In genomic region chr4:26993967-26994366, GRCh38 we compare ENCODE assay signal across 18 cellular contexts.
DNase-seq lines count a peak whose midpoint lies in the region; ATAC-seq and TF ChIP-seq lines count a peak whose summit lies in the region.
"Had no signal": no experiment of that assay in that cellular context is flagged by ENCODE, and none has a peak within 500 bp of the region (broad histone marks: within the 10 kb centered on the region; RNA-seq: fewer than 3 reads in every experiment).

No MANE protein-coding gene starts in this region.

- 0 out of 2 replicates have a peak overlapping the region, but pooled peaks have one; percentile 55 for H3K9ac ChIP-seq in Karpas-422 (ENCODE audit: low read length)

- no peak overlapping the region for H3K27ac Mint-ChIP-seq in activated CD8-positive, alpha-beta T cell treated with anti-CD3 and anti-CD28 coated beads for 36 hours
- H3K27ac Mint-ChIP-seq in activated CD8-positive, alpha-beta T cell treated with anti-CD3 and anti-CD28 coated beads, Interleukin-2, amount 10 ng/mL, durations not matched to agents 7 days and 5 days, result no peak overlapping the region

- H3K4me1 ChIP-seq in Karpas-422 (ENCODE audit: low read length) (peaks cover 71% of the 10 kb centered on the region), aorta (ENCODE audit: control insufficient read depth in 1 of 2, insufficient read depth in 2 of 2, low read length in 2 of 2) (peaks cover 5 to 6% of the 10 kb centered on the region in 2 donors)

- intact Hi-C loops in activated CD8-positive, alpha-beta T cell treated with anti-CD3 and anti-CD28 coated beads for 36 hours (cut with micrococcal nuclease), result no loop called here
- intact Hi-C loops in dorsolateral prefrontal cortex (cut with DNase I), result loop anchor here (5.0 kb wide), 2 partner anchors 132 to 137 kb away; partner anchors contain the start of gene STIM2 (in 1 of the 2)
- intact Hi-C loops in aorta (cut with DNase I), result no loop called here

- H3K36me3 Mint-ChIP-seq in activated CD8-positive, alpha-beta T cell treated with anti-CD3 and anti-CD28 coated beads for 36 hours (ENCODE audit: low read depth), result peaks cover 27% of the 10 kb centered on the region
- peaks cover 35% of the 10 kb centered on the region for H3K36me3 Mint-ChIP-seq in activated CD8-positive, alpha-beta T cell treated with anti-CD3 and anti-CD28 coated beads, Interleukin-2, amount 10 ng/mL, durations not matched to agents 7 days and 5 days (ENCODE audit: low read depth)

- no peaks in the 10 kb centered on the region for H3K27me3 ChIP-seq in Karpas-422 (ENCODE audit: low read length)
- no peaks in the 10 kb centered on the region for H3K27me3 ChIP-seq in dorsolateral prefrontal cortex
- H3K27me3 ChIP-seq in aorta (ENCODE audit: control insufficient read depth in 1 of 2, insufficient read depth in 2 of 2, low read length in 1 of 2), result no peaks in the 10 kb centered on the region

- ATAC-seq in activated CD8-positive, alpha-beta T cell treated with anti-CD3 and anti-CD28 coated beads for 36 hours, result peak; percentile 67
- no peak for ATAC-seq in activated CD8-positive, alpha-beta T cell treated with anti-CD3 and anti-CD28 coated beads, Interleukin-2, amount 10 ng/mL, durations not matched to agents 7 days and 5 days
- peak; percentile 87 for ATAC-seq in stimulated activated naive CD8-positive, alpha-beta T cell treated with anti-CD3 and anti-CD28 coated beads, Interleukin-15, Interleukin-2, amounts not matched to agents 100 U/mL and 50 U/mL, for 24 hours
- ATAC-seq in aorta (ENCODE audit: low FRiP score) (no peak), HG03095 (IDR thresholded peaks at IDR 0.05; ENCODE audit: unreplicated experiment) (no peak)
- ATAC-seq: K562, Panc1 had no signal

- peaks cover 87% of the 10 kb centered on the region for H3K79me2 ChIP-seq in Karpas-422 (ENCODE audit: low read length)

- TF ChIP-seq CTCF in activated CD8-positive, alpha-beta T cell treated with anti-CD3 and anti-CD28 coated beads for 36 hours (IDR thresholded peaks at IDR 0.05), result no peak
- TF ChIP-seq CTCF in dorsolateral prefrontal cortex (IDR thresholded peaks at IDR 0.05 in 54 of 56, conservative IDR thresholded peaks at IDR 0.05 in 2 of 56; ENCODE audit: low read depth in 1 of 56, partially characterized antibody in 56 of 56), result no peak

- no peaks in the 10 kb centered on the region for H4K20me1 ChIP-seq in Karpas-422 (ENCODE audit: insufficient read depth, low read depth, low read length)

- H3K36me3 ChIP-seq in Karpas-422 (ENCODE audit: insufficient read depth, low read length), result peaks cover 24% of the 10 kb centered on the region; the same call in 1 of the 2 replicates
- no peaks in the 10 kb centered on the region for H3K36me3 ChIP-seq in aorta (ENCODE audit: control insufficient read depth in 1 of 2, insufficient read depth in 2 of 2, low read length in 1 of 2)

- no peaks in the 10 kb centered on the region for H3K9me2 ChIP-seq in Karpas-422 (replicated peaks; ENCODE audit: insufficient read depth, low read length)

- peaks cover 24% of the 10 kb centered on the region for H3K4me1 Mint-ChIP-seq in activated CD8-positive, alpha-beta T cell treated with anti-CD3 and anti-CD28 coated beads for 36 hours (ENCODE audit: low read depth)
- peaks cover 16% of the 10 kb centered on the region for H3K4me1 Mint-ChIP-seq in activated CD8-positive, alpha-beta T cell treated with anti-CD3 and anti-CD28 coated beads, Interleukin-2, amount 10 ng/mL, durations not matched to agents 7 days and 5 days (ENCODE audit: low read depth)

- WGBS in aorta, 2 donors, result 54 to 78% methylated on average over 3 of the region's 3 CpGs

- H3K9me3 ChIP-seq in Karpas-422 (ENCODE audit: low read length), result peaks cover 3% of the 10 kb centered on the region; the same call in 1 of the 2 replicates
- H3K9me3 ChIP-seq in aorta (ENCODE audit: control insufficient read depth, low read length), result no peaks in the 10 kb centered on the region

- H3K27ac ChIP-seq in Karpas-422 (ENCODE audit: low read length) (peak overlapping the region; percentile 96), dorsolateral prefrontal cortex (peak overlapping the region in 39 of 59 donors; percentile 0 to 79 (median 60)), aorta (ENCODE audit: low read depth in 1 of 2, low read length in 2 of 2) (no peak overlapping the region)
- H3K27ac ChIP-seq: C4-2B had no signal

- peak overlapping the region; percentile 54; the same call in 1 of the 2 replicates for H3K4me3 ChIP-seq in Karpas-422 (ENCODE audit: low read length)
- H3K4me3 ChIP-seq in dorsolateral prefrontal cortex, result no peak overlapping the region
- H3K4me3 ChIP-seq in aorta (ENCODE audit: low read length in 2 of 2), result no peak overlapping the region
- H3K4me3 ChIP-seq: K562 had no signal

- POLR2A ChIA-PET in activated CD8-positive, alpha-beta T cell treated with anti-CD3 and anti-CD28 coated beads for 36 hours (lab: Charles Lee), result interaction anchor here (1.2 to 1.8 kb wide), 3 partner anchors 10 to 136 kb away, joined by 4 to 9 read pairs (median 4); partner anchors contain the start of gene STIM2
- POLR2A ChIA-PET in activated CD8-positive, alpha-beta T cell treated with anti-CD3 and anti-CD28 coated beads, Interleukin-2, amount 10 ng/mL, durations not matched to agents 7 days and 5 days (lab: Charles Lee), result interaction anchor here (0.6 to 3.3 kb wide), 2 partner anchors 107 to 133 kb away, joined by 4 to 17 read pairs; partner anchors contain the start of gene STIM2

- H3K4me2 ChIP-seq in Karpas-422 (ENCODE audit: low read depth, low read length, poor library complexity, severe bottlenecking), result peak overlapping the region; percentile 79

- H3K4me3 Mint-ChIP-seq in activated CD8-positive, alpha-beta T cell treated with anti-CD3 and anti-CD28 coated beads for 36 hours, result no peak overlapping the region
- H3K4me3 Mint-ChIP-seq in activated CD8-positive, alpha-beta T cell treated with anti-CD3 and anti-CD28 coated beads, Interleukin-2, amount 10 ng/mL, durations not matched to agents 7 days and 5 days, result no peak overlapping the region

- H3K27me3 Mint-ChIP-seq in activated CD8-positive, alpha-beta T cell treated with anti-CD3 and anti-CD28 coated beads for 36 hours, result no peaks in the 10 kb centered on the region
- no peaks in the 10 kb centered on the region for H3K27me3 Mint-ChIP-seq in activated CD8-positive, alpha-beta T cell treated with anti-CD3 and anti-CD28 coated beads, Interleukin-2, amount 10 ng/mL, durations not matched to agents 7 days and 5 days (ENCODE audit: low read depth)

- CTCF ChIA-PET in activated CD8-positive, alpha-beta T cell treated with anti-CD3 and anti-CD28 coated beads for 36 hours (lab: Charles Lee), result interaction anchor here (0.9 to 3.8 kb wide), 7 partner anchors 8 to 127 kb away, joined by 3 to 20 read pairs (median 4); no protein-coding TSS in a partner anchor
- CTCF ChIA-PET in activated CD8-positive, alpha-beta T cell treated with anti-CD3 and anti-CD28 coated beads, Interleukin-2, amount 10 ng/mL, durations not matched to agents 7 days and 5 days (lab: Charles Lee), result interaction anchor here (0.9 to 2.8 kb wide), 4 partner anchors 8 to 133 kb away, joined by 3 to 12 read pairs (median 6); partner anchors contain the start of gene STIM2

- H3K9me3 Mint-ChIP-seq in activated CD8-positive, alpha-beta T cell treated with anti-CD3 and anti-CD28 coated beads for 36 hours, result peaks cover 6% of the 10 kb centered on the region
- H3K9me3 Mint-ChIP-seq in activated CD8-positive, alpha-beta T cell treated with anti-CD3 and anti-CD28 coated beads, Interleukin-2, amount 10 ng/mL, durations not matched to agents 7 days and 5 days (ENCODE audit: insufficient read depth), result peaks cover 8% of the 10 kb centered on the region

- DNase-seq in activated CD8-positive, alpha-beta T cell treated with anti-CD3 and anti-CD28 coated beads for 36 hours, result no peak
- DNase-seq in activated CD8-positive, alpha-beta T cell treated with anti-CD3 and anti-CD28 coated beads, Interleukin-2, amount 10 ng/mL, durations not matched to agents 7 days and 5 days, result no peak
- DNase-seq in Karpas-422 (no peak), dorsolateral prefrontal cortex (no peak), aorta (no peak)
- no peak for DNase-seq in stimulated activated naive CD8-positive, alpha-beta T cell treated with anti-CD3 and anti-CD28 coated beads, Interleukin-15, Interleukin-2, amounts not matched to agents 100 U/mL and 50 U/mL, for 24 hours
- no peak for DNase-seq in activated CD4-positive, alpha-beta T cell treated with anti-CD3 and anti-CD28 coated beads for 1 hour
- DNase-seq: COR-L47, DMS153, EL, NCI-H1417 treated with DMSO at 0.1 percent for 48 hours, NCI-H2029, NCI-H2171 treated with DMSO at 0.1 percent for 48 hours, NCI-H748 treated with DMSO at 0.1 percent for 48 hours had no signal

- no peak overlapping the region for H2AFZ ChIP-seq in Karpas-422 (ENCODE audit: low read length)

Comparison
In these comparisons a context has a peak if more than half of its experiments do, and no peak if none do; other contexts are left out.
1. ATAC-seq: peak in activated CD8-positive, alpha-beta T cell treated with anti-CD3 and anti-CD28 coated beads for 36 hours (single experiment) and stimulated activated naive CD8-positive, alpha-beta T cell treated with anti-CD3 and anti-CD28 coated beads, Interleukin-15, Interleukin-2, amounts not matched to agents 100 U/mL and 50 U/mL, for 24 hours (single experiment); none in activated CD8-positive, alpha-beta T cell treated with anti-CD3 and anti-CD28 coated beads, Interleukin-2, amount 10 ng/mL, durations not matched to agents 7 days and 5 days (single experiment), aorta (single experiment) and HG03095 (single experiment).
2. H3K27ac ChIP-seq: peak in Karpas-422 (single experiment) and dorsolateral prefrontal cortex (39 of 59); none in aorta (0 of 2).
3. intact Hi-C loops: an anchor here in dorsolateral prefrontal cortex (5.0 kb wide); none called in activated CD8-positive, alpha-beta T cell treated with anti-CD3 and anti-CD28 coated beads for 36 hours and aorta.